11 cellular contexts compared by ENCODE assay signal in genomic region chr5:146173597-146173996, GRCh38. TPM values are rescaled to one million over a fixed set of nuclear protein-coding genes. Genes with fewer than 3 reads are reported as not detected.
DNase-seq lines count a peak whose midpoint lies in the region; ATAC-seq, FAIRE-seq and TF ChIP-seq lines count a peak whose summit lies in the region.
"Had no signal": no experiment of that assay in that cellular context is flagged by ENCODE, and none has a peak within 500 bp of the region (broad histone marks: within the 10 kb centered on the region; RNA-seq: fewer than 3 reads in every experiment).

No MANE protein-coding gene starts in this region.

- POLR2A ChIA-PET in A673 (lab: Charles Lee; ENCODE audit: low non-redundant PET), result no interaction called here

- H3K36me3 ChIP-seq in A673 (ENCODE audit: insufficient read depth, low read length, poor library complexity, severe bottlenecking), result peaks cover 82% of the 10 kb centered on the region

- H3K27me3 ChIP-seq in right cardiac atrium (ENCODE audit: control insufficient read depth, insufficient read depth) (no peaks in the 10 kb centered on the region), A673 (replicated peaks; ENCODE audit: insufficient read depth, low read depth, low read length, poor library complexity) (no peaks in the 10 kb centered on the region)

- BruUV-seq in A673 (replicated peaks; lab: Mats Ljungman, UMichigan), result no TSS peak

- intact Hi-C loops in right cardiac atrium (cut with DNase I) (no loop called here), A673 (cut with micrococcal nuclease; ENCODE audit: unreplicated experiment) (no loop called here)

- FAIRE-seq in D721Med (lab: Jason Lieb, UNC), result peak; percentile 75

- peak; percentile 89 for ATAC-seq in GM19035 (IDR thresholded peaks at IDR 0.05; ENCODE audit: unreplicated experiment)
- ATAC-seq in HG02642 (IDR thresholded peaks at IDR 0.05; ENCODE audit: poor library complexity, unreplicated experiment), result peak; percentile 94
- ATAC-seq in HG03520 (IDR thresholded peaks at IDR 0.05; ENCODE audit: unreplicated experiment), result peak; percentile 92
- ATAC-seq in right cardiac atrium, result no peak
- ATAC-seq: mucosa of descending colon had no signal

- 93% methylated on average over 3 of the region's 3 CpGs for WGBS in right cardiac atrium

- H3K4me3 ChIP-seq in right cardiac atrium (ENCODE audit: low read length) (no peak overlapping the region), A673 (ENCODE audit: low read depth, low read length, poor library complexity, severe bottlenecking) (no peak overlapping the region)
- H3K4me3 ChIP-seq: mucosa of descending colon had no signal

- DNase-seq in D721Med (ENCODE audit: insufficient read length, low spot score) (no peak), right cardiac atrium (no peak), medulla oblongata (ENCODE audit: extremely low spot score) (no peak), RPMI8226 (no peak), A673 (ENCODE audit: low spot score) (no peak)
- DNase-seq: mucosa of descending colon; NCI-H1092 treated with DMSO at 0.1 percent for 48 hours; stimulated activated CD4-positive, alpha-beta T cell treated with anti-CD3 and anti-CD28 coated beads, Interleukin-15, amount 100 ng/mL, for 24 hours had no signal

- TF ChIP-seq CTCF in D721Med (IDR thresholded peaks at IDR 0.05; ENCODE audit: insufficient read depth, missing control alignments) (no peak), A673 (conservative IDR thresholded peaks at IDR 0.05; ENCODE audit: low read depth, low read length) (no peak)

- CTCF ChIA-PET in A673 (lab: Charles Lee), result interaction anchor here (0.6 kb wide), 1 partner anchor 14 kb away, joined by 6 read pairs; no protein-coding TSS in a partner anchor

- H3K27ac ChIP-seq in right cardiac atrium (ENCODE audit: low read length), result no peak overlapping the region
- no peak overlapping the region for H3K27ac ChIP-seq in A673 (ENCODE audit: low read depth, low read length, poor library complexity, severe bottlenecking)

- H3K4me1 ChIP-seq in right cardiac atrium (ENCODE audit: control insufficient read depth, insufficient read depth, low read length) (no peaks in the 10 kb centered on the region), A673 (ENCODE audit: insufficient read depth, low read length, poor library complexity, severe bottlenecking) (no peaks in the 10 kb centered on the region)

- H3K9me3 ChIP-seq in right cardiac atrium (ENCODE audit: control insufficient read depth, low read length), result no peaks in the 10 kb centered on the region
- H3K9me3 ChIP-seq in A673 (ENCODE audit: low read depth, low read length, poor library complexity, severe bottlenecking), result no peaks in the 10 kb centered on the region
- H3K9me3 ChIP-seq: mucosa of descending colon had no signal

RNA-seq across cellular contexts. Expression of gene LARS1, which starts 8.9 kb away (rescaled TPM):
- 100 to 1,000 TPM in 1 of 4 donors, 10 to 100 TPM in 3; 81.5 to 101 (median 83.0) TPM for total RNA-seq in right cardiac atrium
- 31.5 TPM for polyA plus RNA-seq in right cardiac atrium
- total RNA-seq in A673 (2021), result 256 and 271 TPM in 2 replicates

RNA-seq across cellular contexts. Expression of gene RBM27, which starts 29.8 kb away (rescaled TPM):
- total RNA-seq in right cardiac atrium, result 10 to 100 TPM; 12.9 to 16.7 (median 14.0) TPM
- 6.7 TPM for polyA plus RNA-seq in right cardiac atrium
- 33.2 and 33.3 TPM in 2 replicates for total RNA-seq in A673 (2021)

Comparison
In these comparisons a context has a peak if more than half of its experiments do, and no peak if none do; other contexts are left out.
1. ATAC-seq: peak in GM19035 (single experiment), HG02642 (single experiment) and HG03520 (single experiment); none in right cardiac atrium (0 of 2).